In the genomic region with DNA sequence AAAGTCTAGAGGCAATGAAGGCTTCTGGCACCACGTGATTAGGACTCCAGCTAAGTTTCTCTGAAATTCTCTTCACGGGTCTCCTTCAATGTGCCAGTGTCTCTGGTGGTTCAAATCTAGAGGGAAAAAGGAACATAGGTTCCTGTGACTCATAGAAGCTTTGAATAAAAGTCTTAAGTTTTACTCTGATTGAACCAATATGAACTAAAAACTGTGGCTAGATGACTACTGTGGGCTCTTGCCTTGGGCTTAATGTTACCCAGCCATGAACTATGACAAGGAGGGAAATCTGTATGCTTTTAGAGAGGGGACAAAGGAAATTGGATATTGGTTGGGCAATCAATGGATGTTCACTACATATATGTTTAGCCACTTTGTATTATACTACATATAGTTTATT, we compare ENCODE assay signal across 25 cellular contexts. TPM values are rescaled to one million over a fixed set of nuclear protein-coding genes. Genes with fewer than 3 reads are reported as not detected.
DNase-seq lines count a peak whose midpoint lies in the region; ATAC-seq, FAIRE-seq and TF ChIP-seq lines count a peak whose summit lies in the region.
"Had no signal": no experiment of that assay in that cellular context is flagged by ENCODE, and none has a peak within 500 bp of the region (broad histone marks: within the 10 kb centered on the region; RNA-seq: fewer than 3 reads in every experiment).

No MANE protein-coding gene starts in this region.

- H3K79me1 ChIP-seq in H9 (ENCODE audit: insufficient read depth, low read depth, low read length, poor library complexity, severe bottlenecking) = no peaks in the 10 kb centered on the region

- peaks cover 16% of the 10 kb centered on the region for H3K4me1 Mint-ChIP-seq in activated CD4-positive, alpha-beta memory T cell treated with anti-CD3 and anti-CD28 coated beads for 36 hours (ENCODE audit: low read depth)
- H3K4me1 Mint-ChIP-seq in activated CD4-positive, alpha-beta memory T cell treated with anti-CD3 and anti-CD28 coated beads, Interleukin-2, amount 10 ng/mL, durations not matched to agents 7 days and 5 days = peaks cover 14% of the 10 kb centered on the region
- peaks cover 19% of the 10 kb centered on the region for H3K4me1 Mint-ChIP-seq in activated T-helper 1 cell treated with anti-CD3 and anti-CD28 coated beads, Interleukin-12 subunit alpha, Interleukin-12 subunit beta, Interleukin-2, Interleukin-4 antibody, amounts not matched to agents 30 ng/mL and 10 ng/mL and 1 ng/mL, durations not matched to agents 14 hours and 24 hours and 36 hours (ENCODE audit: low read depth)
- H3K4me1 Mint-ChIP-seq in H9 = peaks cover 7 to 10% of the 10 kb centered on the region in 2 experiments

- H3K9me3 ChIP-seq in DND-41 (ENCODE audit: insufficient read depth, low read length, severe bottlenecking) (no peaks in the 10 kb centered on the region), H9 (ENCODE audit: control insufficient read depth, low read depth, low read length) (peaks cover 5% of the 10 kb centered on the region)
- H3K9me3 ChIP-seq: Peyer's patch, SJSA1 had no signal

- H3K56ac ChIP-seq in H9 (ENCODE audit: insufficient read length, low read depth, low read length) = no peak overlapping the region

- H4K20me1 ChIP-seq in DND-41 (ENCODE audit: insufficient read depth, low read length) = no peaks in the 10 kb centered on the region
- H4K20me1 ChIP-seq in H9 (ENCODE audit: control insufficient read depth, insufficient read depth, insufficient read length) = no peaks in the 10 kb centered on the region

- H3K4me2 ChIP-seq in DND-41 (ENCODE audit: insufficient read depth, low read length) = no peak overlapping the region
- no peak overlapping the region for H3K4me2 ChIP-seq in H9 (ENCODE audit: insufficient read depth, insufficient read length, low read length)

- H4K5ac ChIP-seq in H9 (ENCODE audit: insufficient read length, low read depth, low read length) = no peak overlapping the region

- H3K27ac ChIP-seq in DND-41 (ENCODE audit: low read length) (no peak overlapping the region), H9 (ENCODE audit: insufficient read length, low read depth, low read length) (no peak overlapping the region)
- H3K27ac ChIP-seq: Peyer's patch, SJSA1 had no signal

- no peak overlapping the region for H2BK20ac ChIP-seq in H9 (ENCODE audit: low read depth, low read length, poor library complexity, severe bottlenecking)

- H3K4ac ChIP-seq in H9 (ENCODE audit: low read depth, low read length) = no peak overlapping the region

- H3T11ph ChIP-seq in H9 (ENCODE audit: low read length) = no peak overlapping the region

- no peak overlapping the region for H3K18ac ChIP-seq in H9 (ENCODE audit: insufficient read length, low read depth, low read length)

- FAIRE-seq in colon (lab: Jason Lieb, UNC) = peak; percentile 14

- no peak overlapping the region for H3K14ac ChIP-seq in H9 (ENCODE audit: insufficient read depth, low read length)

- H3K36me3 ChIP-seq in DND-41 (ENCODE audit: insufficient read depth, low read length) = no peaks in the 10 kb centered on the region
- H3K36me3 ChIP-seq: Peyer's patch, SJSA1 had no signal

- H2BK15ac ChIP-seq in H9 (ENCODE audit: low read depth, low read length) = no peak overlapping the region

- H3K4me3 ChIP-seq in DND-41 (ENCODE audit: low read depth in 1 of 2, low read length in 2 of 2) = no peak overlapping the region
- H3K4me3 ChIP-seq: Peyer's patch, SJSA1 had no signal

- peak overlapping the region; percentile 16 for H3K27ac Mint-ChIP-seq in activated CD4-positive, alpha-beta memory T cell treated with anti-CD3 and anti-CD28 coated beads for 36 hours
- no peak overlapping the region for H3K27ac Mint-ChIP-seq in activated CD4-positive, alpha-beta memory T cell treated with anti-CD3 and anti-CD28 coated beads, Interleukin-2, amount 10 ng/mL, durations not matched to agents 7 days and 5 days
- peak overlapping the region; percentile 52 for H3K27ac Mint-ChIP-seq in activated T-helper 1 cell treated with anti-CD3 and anti-CD28 coated beads, Interleukin-12 subunit alpha, Interleukin-12 subunit beta, Interleukin-2, Interleukin-4 antibody, amounts not matched to agents 30 ng/mL and 10 ng/mL and 1 ng/mL, durations not matched to agents 14 hours and 24 hours and 36 hours
- H3K27ac Mint-ChIP-seq in H9 = no peak overlapping the region
- H3K27ac Mint-ChIP-seq: CD8-positive, alpha-beta memory T cell; HFFc6 had no signal

- no peaks in the 10 kb centered on the region for H3K23me2 ChIP-seq in H9 (ENCODE audit: insufficient read length, low read depth, low read length, poor library complexity, severe bottlenecking)

- no peak overlapping the region for H3K9ac ChIP-seq in DND-41 (ENCODE audit: low read depth, low read length)
- no peak overlapping the region for H3K9ac ChIP-seq in H9 (ENCODE audit: extremely low read depth, insufficient read length, low read length)

- WGBS in H9 (ENCODE audit: extremely low coverage, insufficient read length, low lambda C conversion rate) = no CpG with 5 or more reads among the region's 2 CpGs

- H3K9me3 Mint-ChIP-seq in activated CD4-positive, alpha-beta memory T cell treated with anti-CD3 and anti-CD28 coated beads for 36 hours = no peaks in the 10 kb centered on the region
- H3K9me3 Mint-ChIP-seq in activated CD4-positive, alpha-beta memory T cell treated with anti-CD3 and anti-CD28 coated beads, Interleukin-2, amount 10 ng/mL, durations not matched to agents 7 days and 5 days = no peaks in the 10 kb centered on the region
- no peaks in the 10 kb centered on the region for H3K9me3 Mint-ChIP-seq in activated T-helper 1 cell treated with anti-CD3 and anti-CD28 coated beads, Interleukin-12 subunit alpha, Interleukin-12 subunit beta, Interleukin-2, Interleukin-4 antibody, amounts not matched to agents 30 ng/mL and 10 ng/mL and 1 ng/mL, durations not matched to agents 14 hours and 24 hours and 36 hours
- H3K9me3 Mint-ChIP-seq in H9 = no peaks in the 10 kb centered on the region; a peak in 3 of 5 replicates
- H3K9me3 Mint-ChIP-seq: CD8-positive, alpha-beta memory T cell; HFFc6 had no signal

- no peaks in the 10 kb centered on the region for H3K27me3 ChIP-seq in DND-41 (ENCODE audit: insufficient read depth, low read length, poor library complexity)
- no peaks in the 10 kb centered on the region for H3K27me3 ChIP-seq in H9 (ENCODE audit: insufficient read depth, low read length)
- H3K27me3 ChIP-seq: Peyer's patch, SJSA1 had no signal

- no peak overlapping the region for H3K4me3 Mint-ChIP-seq in activated CD4-positive, alpha-beta memory T cell treated with anti-CD3 and anti-CD28 coated beads for 36 hours
- H3K4me3 Mint-ChIP-seq in activated CD4-positive, alpha-beta memory T cell treated with anti-CD3 and anti-CD28 coated beads, Interleukin-2, amount 10 ng/mL, durations not matched to agents 7 days and 5 days = no peak overlapping the region
- H3K4me3 Mint-ChIP-seq in activated T-helper 1 cell treated with anti-CD3 and anti-CD28 coated beads, Interleukin-12 subunit alpha, Interleukin-12 subunit beta, Interleukin-2, Interleukin-4 antibody, amounts not matched to agents 30 ng/mL and 10 ng/mL and 1 ng/mL, durations not matched to agents 14 hours and 24 hours and 36 hours = no peak overlapping the region
- H3K4me3 Mint-ChIP-seq in H9 = no peak overlapping the region
- H3K4me3 Mint-ChIP-seq: CD8-positive, alpha-beta memory T cell; HFFc6 had no signal

- no peak overlapping the region for H2BK120ac ChIP-seq in H9 (ENCODE audit: low read depth, low read length, poor library complexity, severe bottlenecking)

- H2BK12ac ChIP-seq in H9 (ENCODE audit: insufficient read length, low read depth, low read length) = no peak overlapping the region

- CTCF ChIA-PET in activated CD4-positive, alpha-beta memory T cell treated with anti-CD3 and anti-CD28 coated beads for 36 hours (lab: Charles Lee) = no interaction called here
- CTCF ChIA-PET in activated CD4-positive, alpha-beta memory T cell treated with anti-CD3 and anti-CD28 coated beads, Interleukin-2, amount 10 ng/mL, durations not matched to agents 7 days and 5 days (lab: Charles Lee) = no interaction called here

- H3K36me3 Mint-ChIP-seq in activated CD4-positive, alpha-beta memory T cell treated with anti-CD3 and anti-CD28 coated beads for 36 hours = no peaks in the 10 kb centered on the region
- no peaks in the 10 kb centered on the region for H3K36me3 Mint-ChIP-seq in activated CD4-positive, alpha-beta memory T cell treated with anti-CD3 and anti-CD28 coated beads, Interleukin-2, amount 10 ng/mL, durations not matched to agents 7 days and 5 days (ENCODE audit: low read depth)
- no peaks in the 10 kb centered on the region for H3K36me3 Mint-ChIP-seq in activated T-helper 1 cell treated with anti-CD3 and anti-CD28 coated beads, Interleukin-12 subunit alpha, Interleukin-12 subunit beta, Interleukin-2, Interleukin-4 antibody, amounts not matched to agents 30 ng/mL and 10 ng/mL and 1 ng/mL, durations not matched to agents 14 hours and 24 hours and 36 hours (ENCODE audit: low read depth)
- no peaks in the 10 kb centered on the region for H3K36me3 Mint-ChIP-seq in H9 (ENCODE audit: insufficient read depth in 1 of 3, low read depth in 3 of 3)
- H3K36me3 Mint-ChIP-seq: CD8-positive, alpha-beta memory T cell had no signal

- no peaks in the 10 kb centered on the region for H3K79me2 ChIP-seq in DND-41 (ENCODE audit: insufficient read depth, low read length)
- H3K79me2 ChIP-seq in H9 (ENCODE audit: insufficient read depth, low read length) = no peaks in the 10 kb centered on the region

- intact Hi-C loops in activated CD4-positive, alpha-beta memory T cell treated with anti-CD3 and anti-CD28 coated beads for 36 hours (cut with micrococcal nuclease) = loop anchor here (1.0 to 5.0 kb wide), 4 partner anchors 13 to 65 kb away; a partner anchor contains a TSS
- intact Hi-C loops in activated T-helper 1 cell treated with anti-CD3 and anti-CD28 coated beads, Interleukin-12 subunit alpha, Interleukin-12 subunit beta, Interleukin-2, Interleukin-4 antibody, amounts not matched to agents 30 ng/mL and 10 ng/mL and 1 ng/mL, durations not matched to agents 14 hours and 24 hours and 36 hours (cut with micrococcal nuclease) = loop anchor here (1.0 to 5.0 kb wide), 2 partner anchors 42 to 65 kb away; no protein-coding TSS in a partner anchor

- H2BK5ac ChIP-seq in H9 (ENCODE audit: insufficient read length, low read length) = no peak overlapping the region

- H2AK5ac ChIP-seq in H9 (ENCODE audit: insufficient read length, low read length) = no peak overlapping the region

- H3K4me1 ChIP-seq in DND-41 (ENCODE audit: insufficient read depth, low read length) (no peaks in the 10 kb centered on the region), H9 (ENCODE audit: insufficient read depth, low read length) (no peaks in the 10 kb centered on the region)
- H3K4me1 ChIP-seq: Peyer's patch, SJSA1 had no signal

- TF ChIP-seq CTCF in DND-41 (IDR thresholded peaks at IDR 0.05; ENCODE audit: borderline replicate concordance, extremely low read depth, low read length, poor library complexity, severe bottlenecking) = no peak
- TF ChIP-seq CTCF in H9 (conservative IDR thresholded peaks at IDR 0.05) = no peak

- H4K8ac ChIP-seq in H9 (replicated peaks; ENCODE audit: insufficient read length, low read depth, low read length) = no peak overlapping the region

- no peak for DNase-seq in activated CD4-positive, alpha-beta memory T cell treated with anti-CD3 and anti-CD28 coated beads for 36 hours
- DNase-seq in activated CD4-positive, alpha-beta memory T cell treated with anti-CD3 and anti-CD28 coated beads, Interleukin-2, amount 10 ng/mL, durations not matched to agents 7 days and 5 days = no peak
- DNase-seq in DND-41 (no peak), NCI-H128 (lab: John Stamatoyannopoulos, UW; ENCODE audit: unreplicated experiment) (no peak), H9 (no peak)
- DNase-seq in activated T-helper 1 cell treated with anti-CD3 and anti-CD28 coated beads, Interleukin-12 subunit alpha, Interleukin-12 subunit beta, Interleukin-2, Interleukin-4 antibody, amounts not matched to agents 30 ng/mL and 10 ng/mL and 1 ng/mL, durations not matched to agents 14 hours and 24 hours and 36 hours (ENCODE audit: low spot score) = no peak
- DNase-seq: AML-193; C1 segment of cervical spinal cord; CD8-positive, alpha-beta memory T cell; GF-D8; H7; HFFc6; KBM-7; MM.1S; NCI-H1048; NCI-H1436; NCI-H1930; NCI-H748 treated with DMSO at 0.1 percent for 48 hours; NK-92 treated with Interleukin-12 subunit alpha and Interleukin-12 subunit beta, amount 100 ng/mL, for 24 hours; Peyer's patch had no signal

- H2AFZ ChIP-seq in DND-41 (ENCODE audit: low read depth, low read length) (no peak overlapping the region), H9 (ENCODE audit: low read length) (no peak overlapping the region)

- no peak overlapping the region for H3K23ac ChIP-seq in H9 (ENCODE audit: insufficient read length, low read depth, low read length)

- POLR2A ChIA-PET in activated CD4-positive, alpha-beta memory T cell treated with anti-CD3 and anti-CD28 coated beads for 36 hours (lab: Charles Lee) = no interaction called here
- POLR2A ChIA-PET in activated CD4-positive, alpha-beta memory T cell treated with anti-CD3 and anti-CD28 coated beads, Interleukin-2, amount 10 ng/mL, durations not matched to agents 7 days and 5 days (lab: Charles Lee) = no interaction called here

- ATAC-seq in DND-41 (ENCODE audit: insufficient read depth, low read depth) (0 out of 3 replicates have a peak, but pooled peaks have one; percentile 19), GM21423 (IDR thresholded peaks at IDR 0.05; ENCODE audit: unreplicated experiment) (no peak)

- no peak overlapping the region for H4K91ac ChIP-seq in H9 (ENCODE audit: insufficient read length, low read depth, low read length)

- no peaks in the 10 kb centered on the region for H3K27me3 Mint-ChIP-seq in activated CD4-positive, alpha-beta memory T cell treated with anti-CD3 and anti-CD28 coated beads for 36 hours
- no peaks in the 10 kb centered on the region for H3K27me3 Mint-ChIP-seq in activated CD4-positive, alpha-beta memory T cell treated with anti-CD3 and anti-CD28 coated beads, Interleukin-2, amount 10 ng/mL, durations not matched to agents 7 days and 5 days
- no peaks in the 10 kb centered on the region for H3K27me3 Mint-ChIP-seq in activated T-helper 1 cell treated with anti-CD3 and anti-CD28 coated beads, Interleukin-12 subunit alpha, Interleukin-12 subunit beta, Interleukin-2, Interleukin-4 antibody, amounts not matched to agents 30 ng/mL and 10 ng/mL and 1 ng/mL, durations not matched to agents 14 hours and 24 hours and 36 hours (ENCODE audit: insufficient read depth)
- H3K27me3 Mint-ChIP-seq in H9 (ENCODE audit: low read depth) = no peaks in the 10 kb centered on the region

RNA-seq across cellular contexts. Expression of a gene that starts 49.9 kb away (rescaled TPM):
- under 1 TPM in 1 of 2 experiments, not detected in 1; 0.10 TPM for total RNA-seq in activated CD4-positive, alpha-beta memory T cell treated with anti-CD3 and anti-CD28 coated beads for 36 hours
- total RNA-seq in activated CD4-positive, alpha-beta memory T cell treated with anti-CD3 and anti-CD28 coated beads, Interleukin-2, amount 10 ng/mL, durations not matched to agents 7 days and 5 days = not detected
- 0.05 TPM in 1 of 2 replicates, not detected in the other for total RNA-seq in activated T-helper 1 cell treated with anti-CD3 and anti-CD28 coated beads, Interleukin-12 subunit alpha, Interleukin-12 subunit beta, Interleukin-2, Interleukin-4 antibody, amounts not matched to agents 30 ng/mL and 10 ng/mL and 1 ng/mL, durations not matched to agents 14 hours and 24 hours and 36 hours
- total RNA-seq in H9 (2021) = 0.15 TPM in 1 of 2 replicates, not detected in the other
- total RNA-seq: A172, H7, HFFc6, NCI-H460, Peyer's patch, SJSA1 had no signal

Comparison
In these comparisons a context has a peak if more than half of its experiments do, and no peak if none do; other contexts are left out.
1. H3K27ac Mint-ChIP-seq: peak in activated CD4-positive, alpha-beta memory T cell treated with anti-CD3 and anti-CD28 coated beads for 36 hours (single experiment) and activated T-helper 1 cell treated with anti-CD3 and anti-CD28 coated beads, Interleukin-12 subunit alpha, Interleukin-12 subunit beta, Interleukin-2, Interleukin-4 antibody, amounts not matched to agents 30 ng/mL and 10 ng/mL and 1 ng/mL, durations not matched to agents 14 hours and 24 hours and 36 hours (single experiment); none in activated CD4-positive, alpha-beta memory T cell treated with anti-CD3 and anti-CD28 coated beads, Interleukin-2, amount 10 ng/mL, durations not matched to agents 7 days and 5 days (single experiment) and H9 (0 of 3).